Comparison of ENCODE assay signal across 9 cellular contexts in the genomic region with DNA sequence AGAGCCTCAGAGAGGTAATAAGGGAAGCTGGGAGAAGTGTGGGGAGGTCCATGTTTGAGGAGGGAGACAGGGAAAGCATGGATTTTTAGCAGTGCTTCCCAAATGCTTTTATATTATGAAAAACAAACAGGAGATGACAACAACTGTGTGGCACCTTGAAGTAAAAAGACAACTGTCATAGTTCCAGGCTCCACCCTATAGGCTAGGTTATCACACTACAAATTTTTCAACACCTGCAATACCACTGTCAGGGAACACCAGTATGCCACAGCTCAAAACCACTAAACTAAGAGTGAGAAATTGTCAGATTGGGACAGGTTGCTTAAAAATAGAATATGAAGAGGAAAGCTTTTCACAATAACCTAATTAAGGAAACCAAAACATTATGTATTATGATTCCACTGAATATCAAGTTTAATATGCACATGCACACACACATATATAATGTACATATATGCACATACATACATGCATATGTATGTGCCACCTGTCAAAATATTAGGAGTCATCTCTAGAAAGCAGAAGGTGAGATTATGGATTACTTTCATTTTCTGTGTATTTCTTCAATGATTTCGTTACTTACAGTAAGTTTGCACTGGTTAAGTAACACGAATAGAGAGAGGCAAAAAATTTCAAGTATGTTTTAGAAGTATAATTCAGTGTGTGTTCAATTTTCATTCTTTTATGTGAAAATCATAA.
DNase-seq lines count a peak whose midpoint lies in the region; ATAC-seq and TF ChIP-seq lines count a peak whose summit lies in the region.
"Had no signal": no experiment of that assay in that cellular context is flagged by ENCODE, and none has a peak within 500 bp of the region (broad histone marks: within the 10 kb centered on the region; RNA-seq: fewer than 3 reads in every experiment).

No MANE protein-coding gene starts in this region.

- in situ Hi-C loops in ACHN (cut with HindIII; ENCODE audit: low pct_ligation_motif_present, low pct_unique_long_range_greater_than_20kb, low sequenced_read_pairs), result no loop called here

- ATAC-seq in GM19455 (IDR thresholded peaks at IDR 0.05; ENCODE audit: unreplicated experiment) (peak; percentile 82), HG03159 (IDR thresholded peaks at IDR 0.05; ENCODE audit: unreplicated experiment) (peak; percentile 95)

- H3K27me3 ChIP-seq in CD8-positive, alpha-beta memory T cell (ENCODE audit: insufficient read depth, low read length, poor library complexity, severe bottlenecking), result no peaks in the 10 kb centered on the region
- no peaks in the 10 kb centered on the region for H3K27me3 ChIP-seq in effector memory CD4-positive, alpha-beta T cell (replicated peaks; ENCODE audit: control insufficient read depth, insufficient read depth, low read length, poor library complexity, severe bottlenecking)
- no peaks in the 10 kb centered on the region for H3K27me3 ChIP-seq in endodermal cell (ENCODE audit: control insufficient read depth, insufficient read depth, low read length, poor library complexity, severe bottlenecking)
- no peaks in the 10 kb centered on the region for H3K27me3 ChIP-seq in Peyer's patch
- H3K27me3 ChIP-seq: right atrium auricular region had no signal

- no peaks in the 10 kb centered on the region for H3K9me3 ChIP-seq in CD8-positive, alpha-beta memory T cell (ENCODE audit: low read length)
- no peaks in the 10 kb centered on the region for H3K9me3 ChIP-seq in effector memory CD4-positive, alpha-beta T cell (ENCODE audit: control insufficient read depth, low read length)
- peaks cover 6% of the 10 kb centered on the region for H3K9me3 ChIP-seq in endodermal cell (ENCODE audit: control insufficient read depth, low read length)
- no peaks in the 10 kb centered on the region for H3K9me3 ChIP-seq in Peyer's patch
- H3K9me3 ChIP-seq: right atrium auricular region had no signal

- peaks cover 19% of the 10 kb centered on the region for H3K4me1 ChIP-seq in CD8-positive, alpha-beta memory T cell (ENCODE audit: insufficient read depth, low read length)
- peaks cover 5% of the 10 kb centered on the region for H3K4me1 ChIP-seq in effector memory CD4-positive, alpha-beta T cell (ENCODE audit: control insufficient read depth, insufficient read depth, low read length, poor library complexity, severe bottlenecking)
- H3K4me1 ChIP-seq in endodermal cell (ENCODE audit: control insufficient read depth, insufficient read depth, low read length) (no peaks in the 10 kb centered on the region), Peyer's patch (peaks cover 0 to 7% (median 0%) of the 10 kb centered on the region in 4 donors)

- peak overlapping the region; percentile 29 to 84 (median 80) for H3K4me3 Mint-ChIP-seq in CD8-positive, alpha-beta memory T cell
- no peak overlapping the region for H3K4me3 Mint-ChIP-seq in endodermal cell

- CTCF ChIA-PET in CD8-positive, alpha-beta memory T cell (lab: Charles Lee), result no interaction called here

- TF ChIP-seq POLR2A in erythroblast (IDR thresholded peaks at IDR 0.05; ENCODE audit: low read length), result no peak
- no peak for TF ChIP-seq POLR2A in Peyer's patch (IDR thresholded peaks at IDR 0.05)

- H3K4me1 Mint-ChIP-seq in CD8-positive, alpha-beta memory T cell, result peaks cover 23 to 29% (median 29%) of the 10 kb centered on the region in 3 donors
- H3K4me1 Mint-ChIP-seq in endodermal cell, result no peaks in the 10 kb centered on the region

- WGBS in endodermal cell (ENCODE audit: insufficient coverage in 1 of 2, insufficient read length in 1 of 2), 2 experiments, result 95 to 100% methylated on average over 2 of the region's 2 CpGs

- no peak overlapping the region for H3K9ac ChIP-seq in endodermal cell (ENCODE audit: extremely low read depth, low read length, poor library complexity, severe bottlenecking)

- peak in 2 of 5 donors; percentile 12 to 20 for DNase-seq in CD8-positive, alpha-beta memory T cell
- DNase-seq in effector memory CD4-positive, alpha-beta T cell, result no peak
- DNase-seq in ACHN (no peak), endodermal cell (no peak), erythroblast (lab: John Stamatoyannopoulos, UW) (no peak), Peyer's patch (no peak)

- H3K27me3 Mint-ChIP-seq in CD8-positive, alpha-beta memory T cell, result no peaks in the 10 kb centered on the region
- H3K27me3 Mint-ChIP-seq in endodermal cell (ENCODE audit: insufficient read depth), result no peaks in the 10 kb centered on the region

- peaks cover 4 to 10% (median 6%) of the 10 kb centered on the region in 5 donors for H3K9me3 Mint-ChIP-seq in CD8-positive, alpha-beta memory T cell
- H3K9me3 Mint-ChIP-seq in endodermal cell, result no peaks in the 10 kb centered on the region

- no peak for TF ChIP-seq CTCF in endodermal cell (conservative IDR thresholded peaks at IDR 0.05)
- no peak for TF ChIP-seq CTCF in Peyer's patch (IDR thresholded peaks at IDR 0.05)

- peak overlapping the region; percentile 3 to 86 (median 70) for H3K27ac Mint-ChIP-seq in CD8-positive, alpha-beta memory T cell
- H3K27ac Mint-ChIP-seq in endodermal cell, result no peak overlapping the region

- H3K36me3 Mint-ChIP-seq in CD8-positive, alpha-beta memory T cell, result peaks cover 0 to 5% (median 0%) of the 10 kb centered on the region in 3 donors
- H3K36me3 Mint-ChIP-seq in endodermal cell (ENCODE audit: low read depth), result peaks cover 5% of the 10 kb centered on the region

- POLR2A ChIA-PET in CD8-positive, alpha-beta memory T cell (lab: Charles Lee), result no interaction called here

- no peaks in the 10 kb centered on the region for H3K36me3 ChIP-seq in CD8-positive, alpha-beta memory T cell (ENCODE audit: insufficient read depth, low read length)
- no peaks in the 10 kb centered on the region for H3K36me3 ChIP-seq in effector memory CD4-positive, alpha-beta T cell (ENCODE audit: control insufficient read depth, insufficient read depth, low read length)
- H3K36me3 ChIP-seq in endodermal cell (ENCODE audit: control insufficient read depth, insufficient read depth, low read length) (no peaks in the 10 kb centered on the region), Peyer's patch (no peaks in the 10 kb centered on the region)
- H3K36me3 ChIP-seq: right atrium auricular region had no signal

- peak overlapping the region; percentile 58 for H3K4me3 ChIP-seq in CD8-positive, alpha-beta memory T cell (ENCODE audit: low read length)
- H3K4me3 ChIP-seq in effector memory CD4-positive, alpha-beta T cell (ENCODE audit: insufficient read depth, low read depth, low read length, poor library complexity, severe bottlenecking), result peak overlapping the region; percentile 27
- H3K4me3 ChIP-seq in endodermal cell (ENCODE audit: low read length), result no peak overlapping the region
- no peak overlapping the region for H3K4me3 ChIP-seq in Peyer's patch
- H3K4me3 ChIP-seq: right atrium auricular region had no signal

- peak overlapping the region; percentile 17 for H3K27ac ChIP-seq in CD8-positive, alpha-beta memory T cell (ENCODE audit: low read depth, low read length)
- H3K27ac ChIP-seq in effector memory CD4-positive, alpha-beta T cell (ENCODE audit: insufficient read depth, low read length, poor library complexity, severe bottlenecking), result no peak overlapping the region
- H3K27ac ChIP-seq in endodermal cell (ENCODE audit: low read depth, low read length) (no peak overlapping the region), Peyer's patch (no peak overlapping the region)
- H3K27ac ChIP-seq: right atrium auricular region had no signal

Comparison
In these comparisons a context has a peak if more than half of its experiments do, and no peak if none do; other contexts are left out.
1. H3K4me3 ChIP-seq: peak in CD8-positive, alpha-beta memory T cell (single experiment) and effector memory CD4-positive, alpha-beta T cell (single experiment); none in endodermal cell (single experiment) and Peyer's patch (0 of 4).